ENCODE assay signal across 30 cellular contexts in genomic region chr18:78482378-78482777, GRCh38.
A peak's percentile ranks its signal among the peaks of the same experiment; 100 is the strongest.
DNase-seq lines count a peak whose midpoint lies in the region; ATAC-seq and TF ChIP-seq lines count a peak whose summit lies in the region.
"Had no signal": no experiment of that assay in that cellular context is flagged by ENCODE, and none has a peak within 500 bp of the region (broad histone marks: within the 10 kb centered on the region; RNA-seq: fewer than 3 reads in every experiment).

No MANE protein-coding gene starts in this region.

- WGBS in esophagus muscularis mucosa = 86% methylated on average over 7 of the region's 7 CpGs
- 81% methylated on average over 7 of the region's 7 CpGs for WGBS in hepatocyte (ENCODE audit: low lambda C conversion rate, missing lambda C conversion rate)

- no peak for TF ChIP-seq POLR2A in esophagus muscularis mucosa (IDR thresholded peaks at IDR 0.05; ENCODE audit: low read depth)

- H3K27ac ChIP-seq in right atrium auricular region = no peak overlapping the region
- no peak overlapping the region for H3K27ac ChIP-seq in esophagus muscularis mucosa (replicated peaks in 1 of 4)
- no peak overlapping the region for H3K27ac ChIP-seq in hepatocyte
- H3K27ac ChIP-seq: 22Rv1; A549; BLaER1; BLaER1 treated with 17β-estradiol and CSF1 and Interleukin-3, amounts not matched to agents 10 nM and 100 nM; C4-2B had no signal

- H3K4me2 ChIP-seq in hepatocyte = no peak overlapping the region
- H3K4me2 ChIP-seq: A549; BLaER1; BLaER1 treated with 17β-estradiol and CSF1 and Interleukin-3, amounts not matched to agents 10 nM and 100 nM had no signal

- H3K9me3 ChIP-seq in right atrium auricular region (no peaks in the 10 kb centered on the region), esophagus muscularis mucosa (no peaks in the 10 kb centered on the region), hepatocyte (ENCODE audit: low read depth) (no peaks in the 10 kb centered on the region)
- H3K9me3 ChIP-seq: A549; BE2C; BLaER1; BLaER1 treated with 17β-estradiol and CSF1 and Interleukin-3, amounts not matched to agents 10 nM and 100 nM; Caco-2 had no signal

- no peak overlapping the region for H2AFZ ChIP-seq in hepatocyte

- no peaks in the 10 kb centered on the region for H3K27me3 ChIP-seq in right atrium auricular region
- H3K27me3 ChIP-seq in esophagus muscularis mucosa = peaks cover 0 to 17% (median 0%) of the 10 kb centered on the region in 4 donors
- no peaks in the 10 kb centered on the region for H3K27me3 ChIP-seq in hepatocyte
- H3K27me3 ChIP-seq: BE2C; BLaER1; BLaER1 treated with 17β-estradiol and CSF1 and Interleukin-3, amounts not matched to agents 10 nM and 100 nM had no signal

- no peaks in the 10 kb centered on the region for H3K9me2 ChIP-seq in hepatocyte (replicated peaks; ENCODE audit: insufficient read depth)

- H3K4me3 ChIP-seq in right atrium auricular region (no peak overlapping the region), esophagus muscularis mucosa (no peak overlapping the region), hepatocyte (no peak overlapping the region)
- H3K4me3 ChIP-seq: A549; BLaER1; BLaER1 treated with 17β-estradiol and CSF1 and Interleukin-3, amounts not matched to agents 10 nM and 100 nM had no signal

- intact Hi-C loops in Right ventricle myocardium inferior (cut with DNase I) = no loop called here
- intact Hi-C loops in esophagus muscularis mucosa (cut with DNase I) = no loop called here

- no peak for TF ChIP-seq EP300 in esophagus muscularis mucosa (IDR thresholded peaks at IDR 0.05)

- no peaks in the 10 kb centered on the region for H4K20me1 ChIP-seq in hepatocyte (ENCODE audit: insufficient read depth, poor library complexity, severe bottlenecking)
- H4K20me1 ChIP-seq: BLaER1; BLaER1 treated with 17β-estradiol and CSF1 and Interleukin-3, amounts not matched to agents 10 nM and 100 nM had no signal

- TF ChIP-seq CTCF in right atrium auricular region (IDR thresholded peaks at IDR 0.05) (no peak), esophagus muscularis mucosa (IDR thresholded peaks at IDR 0.05) (no peak), hepatocyte (IDR thresholded peaks at IDR 0.05; ENCODE audit: poor library complexity) (no peak)

- H3K79me2 ChIP-seq in hepatocyte = no peaks in the 10 kb centered on the region

- DNase-seq in right atrium auricular region (ENCODE audit: low spot score) (peak; percentile 28), Right ventricle myocardium inferior (ENCODE audit: missing footprints) (no peak), esophagus muscularis mucosa (ENCODE audit: extremely low spot score) (peak; percentile 62), hepatocyte (ENCODE audit: low spot score) (peak; percentile 2), NCI-H526 treated with DMSO at 0.1 percent for 48 hours (lab: John Stamatoyannopoulos, UW) (no peak), AML-193 (lab: John Stamatoyannopoulos, UW) (no peak)
- DNase-seq: 8988T; ACHN; BE2C; C1 segment of cervical spinal cord; Caco-2; Calu3; CD4-positive, alpha-beta memory T cell; CD4-positive, alpha-beta T cell; CD4-positive, CD25-positive, alpha-beta regulatory T cell; CD8-positive, alpha-beta memory T cell; CD8-positive, alpha-beta T cell; COR-L47; DMS 273 treated with DMSO at 0.1 percent for 48 hours; DMS153; DMS53; DMS79; DMS79 treated with DMSO at 0.1 percent for 48 hours; DND-41; EL had no signal

- ATAC-seq in Right ventricle myocardium inferior = no peak
- ATAC-seq: A549; CD8-positive, alpha-beta T cell had no signal

- H3K4me1 ChIP-seq in right atrium auricular region (no peaks in the 10 kb centered on the region), esophagus muscularis mucosa (no peaks in the 10 kb centered on the region), hepatocyte (ENCODE audit: insufficient read depth) (no peaks in the 10 kb centered on the region)
- H3K4me1 ChIP-seq: A549; BE2C; BLaER1; BLaER1 treated with 17β-estradiol and CSF1 and Interleukin-3, amounts not matched to agents 10 nM and 100 nM; Caco-2 had no signal

- H3K36me3 ChIP-seq in right atrium auricular region = no peaks in the 10 kb centered on the region
- H3K36me3 ChIP-seq in esophagus muscularis mucosa = no peaks in the 10 kb centered on the region
- H3K36me3 ChIP-seq in hepatocyte (replicated peaks; ENCODE audit: insufficient read depth, low read depth) = no peaks in the 10 kb centered on the region
- H3K36me3 ChIP-seq: BE2C; BLaER1; BLaER1 treated with 17β-estradiol and CSF1 and Interleukin-3, amounts not matched to agents 10 nM and 100 nM had no signal

Comparison
In these comparisons a context has a peak if more than half of its experiments do, and no peak if none do; other contexts are left out.
1. DNase-seq: peak in right atrium auricular region (single experiment), esophagus muscularis mucosa (single experiment) and hepatocyte (single experiment); none in Right ventricle myocardium inferior (single experiment), NCI-H526 treated with DMSO at 0.1 percent for 48 hours (single experiment) and AML-193 (0 of 2).